8 cellular contexts compared by ENCODE assay signal in the genomic region with DNA sequence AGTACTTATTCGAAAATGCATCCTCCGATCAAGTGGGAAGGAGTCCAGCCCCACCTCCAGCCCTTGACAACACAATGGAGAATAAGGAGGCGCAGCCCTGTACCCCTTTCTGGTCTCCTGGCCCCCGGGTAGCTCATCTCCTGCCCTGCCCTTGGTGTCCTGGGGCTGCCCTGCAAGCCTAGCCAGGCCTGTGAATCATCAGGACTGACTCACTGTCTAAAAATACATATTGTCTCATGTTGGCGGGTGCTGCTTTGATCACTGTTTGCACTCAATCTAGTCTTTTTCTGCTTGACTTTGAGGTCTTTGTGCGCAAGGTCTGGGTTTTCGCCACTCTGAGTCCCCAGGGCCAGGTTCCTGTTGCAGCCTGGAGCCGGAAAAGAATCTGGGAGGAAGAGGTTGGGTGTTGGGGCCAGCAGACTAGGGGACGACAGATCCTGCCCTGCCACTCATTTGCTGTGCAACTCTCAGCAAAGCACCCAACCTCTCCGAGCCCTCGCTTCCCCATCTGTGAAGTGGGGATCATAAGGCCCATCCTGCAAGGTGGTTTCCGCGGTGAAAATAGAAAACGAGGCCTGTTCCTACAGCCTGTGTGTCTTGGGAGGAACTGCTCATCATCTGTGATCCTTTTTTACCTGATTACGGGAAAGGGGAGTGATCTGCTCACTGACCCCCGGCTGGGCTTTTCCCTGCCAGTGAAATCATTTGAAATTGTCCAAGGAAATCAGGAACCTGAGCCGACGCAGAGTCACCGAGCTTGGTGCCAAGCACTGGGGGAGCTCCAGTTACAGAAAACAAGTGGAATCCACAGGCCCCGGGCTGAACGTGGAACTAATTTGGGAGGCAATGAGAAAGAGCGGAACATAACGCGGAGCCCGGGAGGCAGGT.
DNase-seq lines count a peak whose midpoint lies in the region; ATAC-seq and TF ChIP-seq lines count a peak whose summit lies in the region.

No MANE protein-coding gene starts in this region.

- peak overlapping the region; percentile 70 for H3K27ac ChIP-seq in left ventricle myocardium inferior (replicated peaks)

- no peaks in the 10 kb centered on the region for H3K9me3 ChIP-seq in left ventricle myocardium inferior (replicated peaks)

- DNase-seq in Daoy (ENCODE audit: low read depth) (peak; percentile 80), SW480 (ENCODE audit: low spot score) (peak; percentile 78), left ventricle myocardium inferior (peak; percentile 33), activated gamma-delta T cell (lab: John Stamatoyannopoulos, UW) (no peak), DMS79 treated with DMSO at 0.1 percent for 48 hours (lab: John Stamatoyannopoulos, UW) (no peak)
- DNase-seq in stimulated activated naive B cell treated with anti-CD40 and anti-IgM and Interleukin-4, amounts not matched to agents 10 μg/mL and 1 μg/mL and 100 μg/mL, for 72 hours = no peak

- no peak overlapping the region for H3K4me3 Mint-ChIP-seq in stimulated activated naive B cell treated with anti-CD40 and anti-IgM and Interleukin-4, amounts not matched to agents 10 μg/mL and 1 μg/mL and 100 μg/mL, for 72 hours

- H3K27me3 Mint-ChIP-seq in stimulated activated naive B cell treated with anti-CD40 and anti-IgM and Interleukin-4, amounts not matched to agents 10 μg/mL and 1 μg/mL and 100 μg/mL, for 72 hours = peaks cover 5 to 12% of the 10 kb centered on the region in 2 donors

- peak; percentile 60 for ATAC-seq in HG03064 (IDR thresholded peaks at IDR 0.05; ENCODE audit: low read depth, unreplicated experiment)
- ATAC-seq in stimulated activated naive B cell treated with anti-CD40 and anti-IgM and Interleukin-4, amounts not matched to agents 10 μg/mL and 1 μg/mL and 100 μg/mL, for 72 hours (replicated peaks) = peak in 1 of 2 donors; percentile 82
- ATAC-seq in HG03460 (IDR thresholded peaks at IDR 0.05; ENCODE audit: unreplicated experiment) = no peak

- no peak for TF ChIP-seq CTCF in left ventricle myocardium inferior (IDR thresholded peaks at IDR 0.05; ENCODE audit: borderline replicate concordance)

- no peaks in the 10 kb centered on the region for H3K27me3 ChIP-seq in left ventricle myocardium inferior (ENCODE audit: low read depth)

- H3K4me3 ChIP-seq in left ventricle myocardium inferior = no peak overlapping the region

- intact Hi-C loops in left ventricle myocardium inferior (cut with micrococcal nuclease) = no loop called here

- no peaks in the 10 kb centered on the region for H3K9me3 Mint-ChIP-seq in stimulated activated naive B cell treated with anti-CD40 and anti-IgM and Interleukin-4, amounts not matched to agents 10 μg/mL and 1 μg/mL and 100 μg/mL, for 72 hours

- H3K36me3 ChIP-seq in left ventricle myocardium inferior = no peaks in the 10 kb centered on the region

- H3K4me1 Mint-ChIP-seq in stimulated activated naive B cell treated with anti-CD40 and anti-IgM and Interleukin-4, amounts not matched to agents 10 μg/mL and 1 μg/mL and 100 μg/mL, for 72 hours = peaks cover 0 to 3% of the 10 kb centered on the region in 2 donors

- H3K4me1 ChIP-seq in left ventricle myocardium inferior = peaks cover 25% of the 10 kb centered on the region

- peaks cover 0 to 2% of the 10 kb centered on the region in 2 donors for H3K36me3 Mint-ChIP-seq in stimulated activated naive B cell treated with anti-CD40 and anti-IgM and Interleukin-4, amounts not matched to agents 10 μg/mL and 1 μg/mL and 100 μg/mL, for 72 hours

- H3K27ac Mint-ChIP-seq in stimulated activated naive B cell treated with anti-CD40 and anti-IgM and Interleukin-4, amounts not matched to agents 10 μg/mL and 1 μg/mL and 100 μg/mL, for 72 hours = peak overlapping the region; percentile 51

Comparison
In these comparisons a context has a peak if more than half of its experiments do, and no peak if none do; other contexts are left out.
1. DNase-seq: peak in Daoy (single experiment), SW480 (single experiment) and left ventricle myocardium inferior (single experiment); none in stimulated activated naive B cell treated with anti-CD40 and anti-IgM and Interleukin-4, amounts not matched to agents 10 μg/mL and 1 μg/mL and 100 μg/mL, for 72 hours (single experiment), activated gamma-delta T cell (single experiment) and DMS79 treated with DMSO at 0.1 percent for 48 hours (single experiment).